8 cellular contexts compared by ENCODE assay signal in the genomic region with DNA sequence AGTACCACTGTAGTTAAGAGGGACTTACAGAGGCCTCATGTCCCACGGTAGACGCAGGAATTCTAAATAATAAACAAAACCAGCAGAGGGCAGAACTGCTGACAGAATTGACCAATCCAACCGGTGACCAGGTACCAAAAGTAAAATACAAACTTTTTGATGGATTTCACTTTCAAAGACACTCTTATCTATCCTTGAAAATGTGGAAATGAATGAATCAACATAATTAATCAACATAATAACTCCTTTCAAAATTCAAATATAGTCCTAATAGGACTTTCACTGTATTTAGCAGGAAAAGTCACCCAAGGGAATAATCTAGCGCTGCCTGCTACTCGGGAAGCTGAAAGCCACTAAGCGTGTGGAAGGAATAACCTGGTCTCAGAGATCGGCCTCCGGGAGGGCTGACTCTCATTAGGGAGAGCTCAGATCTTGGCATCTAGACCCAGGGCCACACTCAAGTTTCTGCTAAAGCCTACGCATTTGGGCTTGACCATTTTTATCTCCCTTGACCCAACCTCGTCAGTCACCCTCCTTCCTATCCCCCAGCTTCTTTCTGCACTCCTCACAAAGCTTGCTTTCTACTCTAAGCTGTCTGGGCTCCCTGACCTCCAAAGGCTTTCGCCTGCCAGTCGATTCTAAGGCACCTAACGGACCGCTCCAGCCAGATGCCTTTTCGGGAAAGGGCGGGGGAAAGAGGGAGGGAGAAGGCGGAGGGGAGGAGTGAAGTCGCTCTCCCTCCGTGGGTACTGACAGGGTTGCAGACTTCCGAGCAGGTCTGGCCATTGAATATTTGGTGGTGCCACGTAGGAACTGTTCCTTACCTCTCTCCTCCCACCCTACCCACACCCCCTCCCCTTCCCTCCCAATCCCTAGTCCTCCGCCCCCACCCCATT. TPM values are rescaled to one million over a fixed set of nuclear protein-coding genes. Genes with fewer than 3 reads are reported as not detected.
DNase-seq lines count a peak whose midpoint lies in the region; ATAC-seq and TF ChIP-seq lines count a peak whose summit lies in the region.

No MANE protein-coding gene starts in this region.

- peak overlapping the region in 3 of 4 donors; percentile 52 to 68 (median 65) for H3K4me3 Mint-ChIP-seq in IgD-negative memory B cell

- peak; percentile 16 for DNase-seq in SIG-M5 treated with dmso at 0.1 percent for 504 hours (lab: John Stamatoyannopoulos, UW; ENCODE audit: unreplicated experiment)
- DNase-seq in SIG-M5 (lab: John Stamatoyannopoulos, UW), result no peak
- DNase-seq in SKM-1 (lab: John Stamatoyannopoulos, UW; ENCODE audit: unreplicated experiment), result peak; percentile 27
- DNase-seq in globus pallidus (ENCODE audit: low spot score), result peak; percentile 60
- no peak for DNase-seq in omental fat pad (ENCODE audit: low spot score)
- DNase-seq in effector CD4-positive, alpha-beta T cell, result no peak

- H3K4me1 Mint-ChIP-seq in IgD-negative memory B cell, result peaks cover 0 to 10% (median 0%) of the 10 kb centered on the region in 3 donors

- no peak overlapping the region for H3K27ac Mint-ChIP-seq in IgD-negative memory B cell

- no peak for TF ChIP-seq CTCF in omental fat pad (IDR thresholded peaks at IDR 0.05)

- H3K27me3 Mint-ChIP-seq in IgD-negative memory B cell, result peaks cover 19% of the 10 kb centered on the region

- ATAC-seq in GM21786 (IDR thresholded peaks at IDR 0.05; ENCODE audit: unreplicated experiment) (peak; percentile 87), omental fat pad (ENCODE audit: low FRiP score) (peak; percentile 62)

- H3K9me3 Mint-ChIP-seq in IgD-negative memory B cell, result no peaks in the 10 kb centered on the region

- H3K36me3 Mint-ChIP-seq in IgD-negative memory B cell, result no peaks in the 10 kb centered on the region

RNA-seq across cellular contexts. Expression of a gene that starts 1.6 kb away (rescaled TPM):
- not detected for polyA plus RNA-seq in IgD-negative memory B cell
- total RNA-seq in omental fat pad, result 1 to 10 TPM in 1 of 4 donors, under 1 TPM in 2, not detected in 1; 0.06 to 1.7 (median 0.65) TPM

Comparison
In these comparisons a context has a peak if more than half of its experiments do, and no peak if none do; other contexts are left out.
1. DNase-seq: peak in SIG-M5 treated with dmso at 0.1 percent for 504 hours (single experiment), SKM-1 (single experiment) and globus pallidus (single experiment); none in SIG-M5 (single experiment), omental fat pad (single experiment) and effector CD4-positive, alpha-beta T cell (single experiment).